In genomic region chr20:34396408-34396807, GRCh38 we compare ENCODE assay signal across 15 cellular contexts. TPM values are rescaled to one million over a fixed set of nuclear protein-coding genes. Genes with fewer than 3 reads are reported as not detected.
A peak's percentile ranks its signal among the peaks of the same experiment; 100 is the strongest.
DNase-seq lines count a peak whose midpoint lies in the region; ATAC-seq and TF ChIP-seq lines count a peak whose summit lies in the region.
"Had no signal": no experiment of that assay in that cellular context is flagged by ENCODE, and none has a peak within 500 bp of the region (broad histone marks: within the 10 kb centered on the region; RNA-seq: fewer than 3 reads in every experiment).

No MANE protein-coding gene starts in this region.

- no peak overlapping the region for H2AK5ac ChIP-seq in trophoblast cell (ENCODE audit: low read length)

- no peaks in the 10 kb centered on the region for H3K79me2 ChIP-seq in trophoblast cell (ENCODE audit: control insufficient read depth, insufficient read depth, low read length, poor library complexity)

- H3K14ac ChIP-seq in trophoblast cell (ENCODE audit: low read length) = no peak overlapping the region

- DNase-seq in activated naive CD8-positive, alpha-beta T cell treated with anti-CD3 and anti-CD28 coated beads, Interleukin-2, amount 50 U/mL, for 24 hours = no peak
- DNase-seq in DMS79 treated with DMSO at 0.1 percent for 48 hours (lab: John Stamatoyannopoulos, UW) = peak; percentile 45
- no peak for DNase-seq in RWPE2 (ENCODE audit: low spot score)
- no peak for DNase-seq in trophoblast cell
- no peak for DNase-seq in T-helper 9 cell
- DNase-seq in kidney glomerular epithelial cell (lab: John Stamatoyannopoulos, UW) = no peak
- DNase-seq: C1 segment of cervical spinal cord, GOT3, NCI-H1417 treated with DMSO at 0.1 percent for 48 hours, NCI-H2081, SHP77, SK-N-SH had no signal

- H2BK5ac ChIP-seq in trophoblast cell (ENCODE audit: low read depth, low read length, poor library complexity) = no peak overlapping the region

- no peak overlapping the region for H3K18ac ChIP-seq in trophoblast cell (ENCODE audit: low read length)

- H3K9me3 Mint-ChIP-seq in activated naive CD8-positive, alpha-beta T cell (ENCODE audit: low read depth) = no peaks in the 10 kb centered on the region
- no peaks in the 10 kb centered on the region for H3K9me3 Mint-ChIP-seq in activated naive CD8-positive, alpha-beta T cell treated with anti-CD3 and anti-CD28 coated beads, Interleukin-2, amount 50 U/mL, for 24 hours

- H3K9ac ChIP-seq in trophoblast cell (ENCODE audit: low read length) = no peak overlapping the region
- H3K9ac ChIP-seq: SK-N-SH had no signal

- peak overlapping the region; percentile 1 for H3K27ac ChIP-seq in RWPE2 (ENCODE audit: poor library complexity, severe bottlenecking)
- H3K27ac ChIP-seq in trophoblast cell (ENCODE audit: low read depth, low read length) = no peak overlapping the region

- no peak for ATAC-seq in activated naive CD8-positive, alpha-beta T cell treated with anti-CD3 and anti-CD28 coated beads, Interleukin-2, amount 50 U/mL, for 24 hours
- no peak for ATAC-seq in RWPE2 (ENCODE audit: low read depth)
- ATAC-seq: GM12878, K562 had no signal

- H2BK120ac ChIP-seq in trophoblast cell (ENCODE audit: insufficient read depth, low read length, poor library complexity) = no peak overlapping the region

- H2AFZ ChIP-seq in trophoblast cell (ENCODE audit: insufficient read depth, low read length, poor library complexity) = no peak overlapping the region

- H3K4me3 ChIP-seq in RWPE2 (ENCODE audit: severe bottlenecking) (no peak overlapping the region), trophoblast cell (ENCODE audit: low read depth, low read length) (no peak overlapping the region)
- H3K4me3 ChIP-seq: GM12878, K562 had no signal

- H3K4me2 ChIP-seq in trophoblast cell (ENCODE audit: low read length) = no peak overlapping the region
- H3K4me2 ChIP-seq: SK-N-SH had no signal

- peaks cover 17% of the 10 kb centered on the region for H3K4me1 Mint-ChIP-seq in activated naive CD8-positive, alpha-beta T cell (ENCODE audit: low read depth)
- peaks cover 13% of the 10 kb centered on the region for H3K4me1 Mint-ChIP-seq in activated naive CD8-positive, alpha-beta T cell treated with anti-CD3 and anti-CD28 coated beads, Interleukin-2, amount 50 U/mL, for 24 hours

- no peak overlapping the region for H3K23ac ChIP-seq in trophoblast cell (ENCODE audit: low read length)

- H3K4ac ChIP-seq in trophoblast cell (ENCODE audit: low read depth, low read length) = peak overlapping the region; percentile 87

- H3K9me3 ChIP-seq in RWPE2 (ENCODE audit: severe bottlenecking) (no peaks in the 10 kb centered on the region), trophoblast cell (ENCODE audit: insufficient read depth, low read depth, low read length) (no peaks in the 10 kb centered on the region)
- H3K9me3 ChIP-seq: SK-N-SH had no signal

- no peak overlapping the region for H4K12ac ChIP-seq in trophoblast cell (ENCODE audit: low read depth, low read length)

- peaks cover 10% of the 10 kb centered on the region for H3K36me3 Mint-ChIP-seq in activated naive CD8-positive, alpha-beta T cell
- H3K36me3 Mint-ChIP-seq in activated naive CD8-positive, alpha-beta T cell treated with anti-CD3 and anti-CD28 coated beads, Interleukin-2, amount 50 U/mL, for 24 hours (ENCODE audit: low read depth) = peaks cover 37% of the 10 kb centered on the region

- H4K91ac ChIP-seq in trophoblast cell (ENCODE audit: low read depth, low read length) = no peak overlapping the region

- H2BK12ac ChIP-seq in trophoblast cell (ENCODE audit: low read length) = no peak overlapping the region

- H3K4me3 Mint-ChIP-seq in activated naive CD8-positive, alpha-beta T cell = no peak overlapping the region
- no peak overlapping the region for H3K4me3 Mint-ChIP-seq in activated naive CD8-positive, alpha-beta T cell treated with anti-CD3 and anti-CD28 coated beads, Interleukin-2, amount 50 U/mL, for 24 hours

- TF ChIP-seq CTCF in RWPE2 (IDR thresholded peaks at IDR 0.05; ENCODE audit: poor library complexity, severe bottlenecking) = no peak

- H3K36me3 ChIP-seq in RWPE2 (ENCODE audit: low read depth) = peaks cover 96% of the 10 kb centered on the region
- peaks cover 23 to 27% of the 10 kb centered on the region in 2 experiments for H3K36me3 ChIP-seq in trophoblast cell (ENCODE audit: control insufficient read depth in 1 of 2, insufficient read depth in 2 of 2, low read length in 2 of 2)

- H3K27me3 ChIP-seq in RWPE2 (ENCODE audit: insufficient read depth, poor library complexity, severe bottlenecking) (no peaks in the 10 kb centered on the region), trophoblast cell (ENCODE audit: insufficient read depth, low read length) (no peaks in the 10 kb centered on the region)

- WGBS in trophoblast cell (ENCODE audit: extremely low coverage, insufficient coverage, insufficient read length) = no CpG with 5 or more reads among the region's 5 CpGs

- H4K8ac ChIP-seq in trophoblast cell (ENCODE audit: low read depth, low read length) = no peak overlapping the region

- no peaks in the 10 kb centered on the region for H3K27me3 Mint-ChIP-seq in activated naive CD8-positive, alpha-beta T cell
- H3K27me3 Mint-ChIP-seq in activated naive CD8-positive, alpha-beta T cell treated with anti-CD3 and anti-CD28 coated beads, Interleukin-2, amount 50 U/mL, for 24 hours = no peaks in the 10 kb centered on the region

- H3K79me1 ChIP-seq in trophoblast cell (ENCODE audit: low read length) = no peaks in the 10 kb centered on the region

- peak overlapping the region; percentile 61 for H3K27ac Mint-ChIP-seq in activated naive CD8-positive, alpha-beta T cell
- no peak overlapping the region for H3K27ac Mint-ChIP-seq in activated naive CD8-positive, alpha-beta T cell treated with anti-CD3 and anti-CD28 coated beads, Interleukin-2, amount 50 U/mL, for 24 hours

- peaks cover 33% of the 10 kb centered on the region for H3K4me1 ChIP-seq in RWPE2 (ENCODE audit: insufficient read depth, poor library complexity, severe bottlenecking)
- H3K4me1 ChIP-seq in trophoblast cell (ENCODE audit: control insufficient read depth in 1 of 2, insufficient read depth in 2 of 2, low read length in 2 of 2) = peaks cover 0 to 2% of the 10 kb centered on the region in 2 experiments

RNA-seq across cellular contexts. Expression of gene ITCH, which starts 33.3 kb away (rescaled TPM):
- 49.2 and 50.3 TPM in 2 replicates for polyA plus RNA-seq in trophoblast cell (2013)
